Comparison of ENCODE assay signal across 11 cellular contexts in the genomic region with DNA sequence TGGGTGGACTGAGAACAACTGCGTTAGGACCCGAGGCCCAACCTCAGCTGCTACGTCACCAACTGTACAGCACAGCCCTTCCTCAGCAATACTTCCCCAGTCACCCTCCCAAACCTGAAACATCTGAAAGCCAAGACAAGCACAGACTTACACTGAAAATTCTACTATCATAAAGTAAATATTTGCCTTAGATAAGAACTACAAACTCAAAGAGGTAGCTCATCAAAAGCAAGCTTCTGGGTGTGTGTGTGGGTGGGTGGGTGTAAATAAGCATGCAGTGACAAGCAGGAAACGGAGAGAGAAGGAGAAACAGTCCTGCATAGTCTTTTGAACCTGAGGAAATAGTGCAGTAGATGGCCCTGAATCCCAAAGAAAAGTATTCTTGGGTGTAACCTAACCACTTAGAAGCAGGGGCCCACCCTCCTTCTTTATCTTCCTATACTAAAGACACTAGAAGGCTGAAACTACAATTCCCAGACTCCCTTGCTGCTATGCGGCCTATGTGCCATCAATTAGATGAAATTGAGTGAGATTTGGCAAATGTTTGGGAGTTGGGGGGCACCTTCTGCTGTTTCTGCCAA. TPM values are rescaled to one million over a fixed set of nuclear protein-coding genes. Genes with fewer than 3 reads are reported as not detected.
DNase-seq lines count a peak whose midpoint lies in the region; ATAC-seq and TF ChIP-seq lines count a peak whose summit lies in the region.
"Had no signal": no experiment of that assay in that cellular context is flagged by ENCODE, and none has a peak within 500 bp of the region (broad histone marks: within the 10 kb centered on the region; RNA-seq: fewer than 3 reads in every experiment).

No MANE protein-coding gene starts in this region.

- DNase-seq in activated naive CD8-positive, alpha-beta T cell treated with anti-CD3 and anti-CD28 coated beads for 36 hours = no peak
- peak; percentile 28 for DNase-seq in left kidney (ENCODE audit: low read depth, low spot score)
- DNase-seq in type B pancreatic cell (ENCODE audit: extremely low spot score, unreplicated experiment) = no peak
- DNase-seq: left cardiac atrium, WERI-Rb-1 had no signal

- peak overlapping the region; percentile 58 for H3K27ac ChIP-seq in VCaP
- H3K27ac ChIP-seq: WERI-Rb-1 had no signal

- peaks cover 6% of the 10 kb centered on the region for H3K36me3 Mint-ChIP-seq in activated naive CD8-positive, alpha-beta T cell
- peaks cover 17% of the 10 kb centered on the region for H3K36me3 Mint-ChIP-seq in activated naive CD8-positive, alpha-beta T cell treated with anti-CD3 and anti-CD28 coated beads for 36 hours
- peaks cover 10% of the 10 kb centered on the region for H3K36me3 Mint-ChIP-seq in type B pancreatic cell

- peaks cover 42% of the 10 kb centered on the region for H3K4me1 Mint-ChIP-seq in activated naive CD8-positive, alpha-beta T cell (ENCODE audit: low read depth)
- peaks cover 27% of the 10 kb centered on the region for H3K4me1 Mint-ChIP-seq in activated naive CD8-positive, alpha-beta T cell treated with anti-CD3 and anti-CD28 coated beads for 36 hours
- peaks cover 40% of the 10 kb centered on the region for H3K4me1 Mint-ChIP-seq in type B pancreatic cell (ENCODE audit: unreplicated experiment)

- H3K9me3 Mint-ChIP-seq in activated naive CD8-positive, alpha-beta T cell (ENCODE audit: low read depth) = no peaks in the 10 kb centered on the region
- H3K9me3 Mint-ChIP-seq in activated naive CD8-positive, alpha-beta T cell treated with anti-CD3 and anti-CD28 coated beads for 36 hours = no peaks in the 10 kb centered on the region
- no peaks in the 10 kb centered on the region for H3K9me3 Mint-ChIP-seq in type B pancreatic cell

- TF ChIP-seq CTCF in VCaP (conservative IDR thresholded peaks at IDR 0.05) = no peak
- TF ChIP-seq CTCF in type B pancreatic cell (conservative IDR thresholded peaks at IDR 0.05) = no peak

- peak overlapping the region; percentile 87 for H3K27ac Mint-ChIP-seq in activated naive CD8-positive, alpha-beta T cell
- H3K27ac Mint-ChIP-seq in activated naive CD8-positive, alpha-beta T cell treated with anti-CD3 and anti-CD28 coated beads for 36 hours = no peak overlapping the region
- peak overlapping the region; percentile 87 for H3K27ac Mint-ChIP-seq in type B pancreatic cell

- no peak for ATAC-seq in HG03025 (IDR thresholded peaks at IDR 0.05; ENCODE audit: low FRiP score, unreplicated experiment)
- no peak for ATAC-seq in GM18519 (IDR thresholded peaks at IDR 0.05; ENCODE audit: low FRiP score, unreplicated experiment)
- ATAC-seq in GM19455 (IDR thresholded peaks at IDR 0.05; ENCODE audit: unreplicated experiment) = no peak
- ATAC-seq: esophagus mucosa had no signal

- no peaks in the 10 kb centered on the region for H3K27me3 Mint-ChIP-seq in activated naive CD8-positive, alpha-beta T cell
- no peaks in the 10 kb centered on the region for H3K27me3 Mint-ChIP-seq in activated naive CD8-positive, alpha-beta T cell treated with anti-CD3 and anti-CD28 coated beads for 36 hours
- no peaks in the 10 kb centered on the region for H3K27me3 Mint-ChIP-seq in type B pancreatic cell

- H3K4me3 Mint-ChIP-seq in activated naive CD8-positive, alpha-beta T cell = no peak overlapping the region
- H3K4me3 Mint-ChIP-seq in activated naive CD8-positive, alpha-beta T cell treated with anti-CD3 and anti-CD28 coated beads for 36 hours = no peak overlapping the region
- peak overlapping the region; percentile 29 for H3K4me3 Mint-ChIP-seq in type B pancreatic cell

RNA-seq across cellular contexts. Expression of a gene that starts 18.7 kb away (rescaled TPM):
- total RNA-seq in activated naive CD8-positive, alpha-beta T cell treated with anti-CD3 and anti-CD28 coated beads for 36 hours = 10 to 100 TPM; 12.6 to 14.5 TPM
- 46.3 and 55.8 TPM in 2 replicates for total RNA-seq in type B pancreatic cell (ENCODE audit: low replicate concordance)
